Comparison of ENCODE assay signal across 9 cellular contexts in genomic region chr5:75265731-75266130, GRCh38. TPM values are rescaled to one million over a fixed set of nuclear protein-coding genes. Genes with fewer than 3 reads are reported as not detected.
DNase-seq lines count a peak whose midpoint lies in the region; ATAC-seq and TF ChIP-seq lines count a peak whose summit lies in the region.
"Had no signal": no experiment of that assay in that cellular context is flagged by ENCODE, and none has a peak within 500 bp of the region (broad histone marks: within the 10 kb centered on the region; RNA-seq: fewer than 3 reads in every experiment).

No MANE protein-coding gene starts in this region.

- H3K27ac Mint-ChIP-seq in stimulated activated naive CD8-positive, alpha-beta T cell treated with anti-CD3 and anti-CD28 coated beads, Interleukin-15, amount 100 ng/mL, for 72 hours: no peak overlapping the region
- H3K27ac Mint-ChIP-seq in stimulated activated memory B cell treated with anti-CD40 and anti-IgM and Interleukin-4, amounts not matched to agents 10 μg/mL and 1 μg/mL and 100 μg/mL, for 72 hours: no peak overlapping the region
- H3K27ac Mint-ChIP-seq: activated naive CD4-positive, alpha-beta T cell treated with anti-CD3 and anti-CD28 coated beads, Interleukin-2, amount 50 U/mL, for 24 hours had no signal

- H3K4me3 Mint-ChIP-seq in stimulated activated naive CD8-positive, alpha-beta T cell treated with anti-CD3 and anti-CD28 coated beads, Interleukin-15, amount 100 ng/mL, for 72 hours: no peak overlapping the region
- H3K4me3 Mint-ChIP-seq in stimulated activated memory B cell treated with anti-CD40 and anti-IgM and Interleukin-4, amounts not matched to agents 10 μg/mL and 1 μg/mL and 100 μg/mL, for 72 hours: no peak overlapping the region
- H3K4me3 Mint-ChIP-seq: activated naive CD4-positive, alpha-beta T cell treated with anti-CD3 and anti-CD28 coated beads, Interleukin-2, amount 50 U/mL, for 24 hours had no signal

- no peaks in the 10 kb centered on the region for H3K27me3 Mint-ChIP-seq in stimulated activated naive CD8-positive, alpha-beta T cell treated with anti-CD3 and anti-CD28 coated beads, Interleukin-15, amount 100 ng/mL, for 72 hours
- H3K27me3 Mint-ChIP-seq in stimulated activated memory B cell treated with anti-CD40 and anti-IgM and Interleukin-4, amounts not matched to agents 10 μg/mL and 1 μg/mL and 100 μg/mL, for 72 hours: peaks cover 6% of the 10 kb centered on the region

- ATAC-seq in stimulated activated naive CD8-positive, alpha-beta T cell treated with anti-CD3 and anti-CD28 coated beads, Interleukin-15, amount 100 ng/mL, for 72 hours: peak; percentile 54
- ATAC-seq in stimulated activated naive CD8-positive, alpha-beta T cell treated with anti-CD3 and anti-CD28 coated beads, Interleukin-15, Interleukin-2, amounts not matched to agents 100 U/mL and 50 U/mL, for 24 hours: no peak
- ATAC-seq in stimulated activated memory B cell treated with anti-CD40 and anti-IgM and Interleukin-4, amounts not matched to agents 10 μg/mL and 1 μg/mL and 100 μg/mL, for 72 hours: no peak
- ATAC-seq in HG03097 (IDR thresholded peaks at IDR 0.05; ENCODE audit: low FRiP score, unreplicated experiment): no peak

- no peak overlapping the region for H3K4me3 ChIP-seq in fibroblast of mammary gland (ENCODE audit: control insufficient read depth, low read depth, low read length)

- H3K9me3 Mint-ChIP-seq in stimulated activated naive CD8-positive, alpha-beta T cell treated with anti-CD3 and anti-CD28 coated beads, Interleukin-15, amount 100 ng/mL, for 72 hours: no peaks in the 10 kb centered on the region
- H3K9me3 Mint-ChIP-seq in stimulated activated memory B cell treated with anti-CD40 and anti-IgM and Interleukin-4, amounts not matched to agents 10 μg/mL and 1 μg/mL and 100 μg/mL, for 72 hours: peaks cover 6% of the 10 kb centered on the region
- H3K9me3 Mint-ChIP-seq: activated naive CD4-positive, alpha-beta T cell treated with anti-CD3 and anti-CD28 coated beads, Interleukin-2, amount 50 U/mL, for 24 hours had no signal

- H3K4me1 Mint-ChIP-seq in stimulated activated naive CD8-positive, alpha-beta T cell treated with anti-CD3 and anti-CD28 coated beads, Interleukin-15, amount 100 ng/mL, for 72 hours: no peaks in the 10 kb centered on the region
- H3K4me1 Mint-ChIP-seq in stimulated activated memory B cell treated with anti-CD40 and anti-IgM and Interleukin-4, amounts not matched to agents 10 μg/mL and 1 μg/mL and 100 μg/mL, for 72 hours: no peaks in the 10 kb centered on the region

- H3K36me3 Mint-ChIP-seq in stimulated activated memory B cell treated with anti-CD40 and anti-IgM and Interleukin-4, amounts not matched to agents 10 μg/mL and 1 μg/mL and 100 μg/mL, for 72 hours: no peaks in the 10 kb centered on the region
- H3K36me3 Mint-ChIP-seq: activated naive CD4-positive, alpha-beta T cell treated with anti-CD3 and anti-CD28 coated beads, Interleukin-2, amount 50 U/mL, for 24 hours had no signal

- peak; percentile 57 for TF ChIP-seq CTCF in fibroblast of mammary gland (conservative IDR thresholded peaks at IDR 0.05; ENCODE audit: control insufficient read depth, insufficient read depth, low read depth, low read length)

- DNase-seq in stimulated activated naive CD8-positive, alpha-beta T cell treated with anti-CD3 and anti-CD28 coated beads, Interleukin-15, amount 100 ng/mL, for 72 hours: no peak
- DNase-seq in stimulated activated naive CD8-positive, alpha-beta T cell treated with anti-CD3 and anti-CD28 coated beads, Interleukin-15, Interleukin-2, amounts not matched to agents 100 U/mL and 50 U/mL, for 24 hours: no peak
- DNase-seq in RPMI7951 (ENCODE audit: low read depth) (peak; percentile 19), fibroblast of mammary gland (ENCODE audit: low read depth) (peak; percentile 51), stromal cell of bone marrow (ENCODE audit: low read depth) (peak; percentile 7), H4 (ENCODE audit: low spot score) (no peak)

RNA-seq across cellular contexts. Expression of gene ANKRD31, which starts 29.1 kb away (rescaled TPM):
- under 0.01 TPM in 1 of 2 replicates, not detected in the other for total RNA-seq in RPMI7951 (2014; rRNA removed; shearing (Covaris generic))
- 0.14 and 0.33 TPM in 2 replicates for total RNA-seq in H4 (2014; rRNA removed; shearing (Covaris generic))

Comparison
In these comparisons a context has a peak if more than half of its experiments do, and no peak if none do; other contexts are left out.
1. DNase-seq: peak in RPMI7951 (single experiment), fibroblast of mammary gland (single experiment) and stromal cell of bone marrow (single experiment); none in stimulated activated naive CD8-positive, alpha-beta T cell treated with anti-CD3 and anti-CD28 coated beads, Interleukin-15, amount 100 ng/mL, for 72 hours (0 of 2), stimulated activated naive CD8-positive, alpha-beta T cell treated with anti-CD3 and anti-CD28 coated beads, Interleukin-15, Interleukin-2, amounts not matched to agents 100 U/mL and 50 U/mL, for 24 hours (single experiment) and H4 (single experiment).